Comparison of ENCODE assay signal across 3 cellular contexts in genomic region chr5:166282939-166283338, GRCh38.
TF ChIP-seq lines count a peak whose summit lies in the region.

No MANE protein-coding gene starts in this region.

TF ChIP-seq in A549, 52 proteins besides CTCF, POLR2A, EP300 and RAD21:
- TF ChIP-seq CEBPB (IDR thresholded peaks at IDR 0.05): no peak
- TF ChIP-seq MAFK (IDR thresholded peaks at IDR 0.05; ENCODE audit: partially characterized antibody): peak; percentile 89

TF ChIP-seq in IMR-90, 13 proteins besides CTCF, POLR2A, EP300 and RAD21:
- TF ChIP-seq MAFK (IDR thresholded peaks at IDR 0.05; ENCODE audit: low read depth, low read length) (peak; percentile 94), NFE2L2 (IDR thresholded peaks at IDR 0.05; ENCODE audit: low read depth, low read length) (no peak)

TF ChIP-seq in H1, 55 proteins besides CTCF, POLR2A, EP300 and RAD21:
- peak; percentile 46; the same call in 1 of the 2 replicates for TF ChIP-seq MAFK (IDR thresholded peaks at IDR 0.05; ENCODE audit: low read depth, low read length)
- no peak for TF ChIP-seq HDAC2 (IDR thresholded peaks at IDR 0.05; ENCODE audit: borderline replicate concordance in 1 of 2, low read depth in 2 of 2, low read length in 2 of 2)
TF ChIP-seq in H1: peak in this region for 1.
